Comparison of ENCODE assay signal across 8 cellular contexts in the genomic region with DNA sequence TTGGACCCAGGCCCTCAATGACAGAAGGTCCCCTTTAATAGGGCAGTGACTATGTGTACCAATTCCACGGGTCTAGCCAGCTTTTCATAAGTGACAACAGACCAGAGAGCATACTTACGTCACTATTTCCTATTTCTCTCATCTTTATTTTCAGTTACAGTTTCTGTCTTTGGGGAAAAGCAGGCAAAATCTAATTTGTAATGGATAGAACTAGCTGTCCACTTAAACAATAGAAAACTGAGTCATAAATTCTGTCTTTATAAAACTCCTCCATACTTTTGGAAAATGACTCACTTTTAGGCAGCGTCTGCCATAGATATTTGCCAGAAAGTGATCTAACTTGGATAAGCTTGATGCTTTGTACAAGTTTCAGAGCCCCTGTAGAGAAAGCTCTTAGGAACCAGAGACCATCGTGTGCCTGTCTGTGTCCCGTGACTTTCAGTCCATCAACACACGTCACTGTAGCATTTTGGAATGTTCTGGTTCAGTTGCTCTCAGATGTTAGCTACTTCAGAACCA.
DNase-seq lines count a peak whose midpoint lies in the region; ATAC-seq and TF ChIP-seq lines count a peak whose summit lies in the region.

No MANE protein-coding gene starts in this region.

- TF ChIP-seq CTCF in astrocyte of the spinal cord (IDR thresholded peaks at IDR 0.05; ENCODE audit: low read depth, low read length): no peak

- in situ Hi-C loops in astrocyte of the spinal cord (cut with HindIII; ENCODE audit: low sequenced_read_pairs): no loop called here

- peak; percentile 84 for ATAC-seq in HG03066 (IDR thresholded peaks at IDR 0.05; ENCODE audit: low read depth, unreplicated experiment)

- H3K9me3 Mint-ChIP-seq in activated naive CD4-positive, alpha-beta T cell treated with anti-CD3 and anti-CD28 coated beads, Interleukin-2, amount 50 U/mL, for 24 hours: no peaks in the 10 kb centered on the region

- H3K4me3 Mint-ChIP-seq in activated naive CD4-positive, alpha-beta T cell treated with anti-CD3 and anti-CD28 coated beads, Interleukin-2, amount 50 U/mL, for 24 hours: peak overlapping the region; percentile 62

- no peak for DNase-seq in activated naive CD4-positive, alpha-beta T cell treated with Interleukin-2 at 50 U/mL for 16 hours
- DNase-seq in astrocyte of the spinal cord (ENCODE audit: low read depth, low spot score) (peak; percentile 87), renal cortical epithelial cell (ENCODE audit: low read depth) (peak; percentile 11), COLO668 (lab: John Stamatoyannopoulos, UW; ENCODE audit: unreplicated experiment) (no peak), NCI-H2107 treated with DMSO at 0.1 percent for 48 hours (lab: John Stamatoyannopoulos, UW; ENCODE audit: unreplicated experiment) (no peak), NCI-H1694 (lab: John Stamatoyannopoulos, UW) (no peak)

- peak overlapping the region; percentile 98 for H3K27ac Mint-ChIP-seq in activated naive CD4-positive, alpha-beta T cell treated with anti-CD3 and anti-CD28 coated beads, Interleukin-2, amount 50 U/mL, for 24 hours

- H3K4me3 ChIP-seq in astrocyte of the spinal cord (ENCODE audit: low read depth, low read length): no peak overlapping the region

- H3K36me3 Mint-ChIP-seq in activated naive CD4-positive, alpha-beta T cell treated with anti-CD3 and anti-CD28 coated beads, Interleukin-2, amount 50 U/mL, for 24 hours: peaks cover 19% of the 10 kb centered on the region

- H3K4me1 Mint-ChIP-seq in activated naive CD4-positive, alpha-beta T cell treated with anti-CD3 and anti-CD28 coated beads, Interleukin-2, amount 50 U/mL, for 24 hours: peaks cover 78% of the 10 kb centered on the region

- no peaks in the 10 kb centered on the region for H3K27me3 Mint-ChIP-seq in activated naive CD4-positive, alpha-beta T cell treated with anti-CD3 and anti-CD28 coated beads, Interleukin-2, amount 50 U/mL, for 24 hours

Comparison
In these comparisons a context has a peak if more than half of its experiments do, and no peak if none do; other contexts are left out.
1. DNase-seq: peak in astrocyte of the spinal cord (single experiment) and renal cortical epithelial cell (single experiment); none in activated naive CD4-positive, alpha-beta T cell treated with Interleukin-2 at 50 U/mL for 16 hours (single experiment), COLO668 (single experiment), NCI-H2107 treated with DMSO at 0.1 percent for 48 hours (single experiment) and NCI-H1694 (single experiment).